ENCODE assay signal across 7 cellular contexts in genomic region chr17:61517265-61517664, GRCh38.
"Had no signal": no experiment of that assay in that cellular context is flagged by ENCODE, and none has a peak within 500 bp of the region (broad histone marks: within the 10 kb centered on the region; RNA-seq: fewer than 3 reads in every experiment).

No MANE protein-coding gene starts in this region.

- H3K4me2 ChIP-seq: GM23338 had no signal

- FAIRE-seq: H1, K562 had no signal

- ATAC-seq: GM23338, K562 had no signal

- H3K4me3 ChIP-seq: GM23338, K562 had no signal

- DNase-seq: H9, HCEC 1CT, IMR-90, KG1 had no signal
